Comparison of ENCODE assay signal across 27 cellular contexts in genomic region chrY:14828531-14828930, GRCh38.
A peak's percentile ranks its signal among the peaks of the same experiment; 100 is the strongest.
DNase-seq lines count a peak whose midpoint lies in the region; ATAC-seq and TF ChIP-seq lines count a peak whose summit lies in the region.
"Had no signal": no experiment of that assay in that cellular context is flagged by ENCODE, and none has a peak within 500 bp of the region (broad histone marks: within the 10 kb centered on the region; RNA-seq: fewer than 3 reads in every experiment).

No MANE protein-coding gene starts in this region.

- no peak for TF ChIP-seq CTCF in epithelial cell of esophagus (IDR thresholded peaks at IDR 0.05; ENCODE audit: insufficient read depth, low read depth, low read length, missing control alignments)

- no peak overlapping the region for H3K4me3 Mint-ChIP-seq in activated T-helper 17 cell treated with anti-CD3 and anti-CD28 coated beads, Interleukin-2, amount 50 U/mL, for 72 hours
- H3K4me3 Mint-ChIP-seq: neural progenitor cell; stimulated activated naive B cell treated with anti-CD40 and anti-IgM and Interleukin-4, amounts not matched to agents 10 μg/mL and 1 μg/mL and 100 μg/mL, for 72 hours; T-helper 17 cell had no signal

- ATAC-seq in activated T-helper 17 cell treated with anti-CD3 and anti-CD28 coated beads, Interleukin-2, amount 50 U/mL, for 72 hours (replicated peaks) = no peak
- ATAC-seq: body of pancreas; left cardiac atrium; right lobe of liver; SK-N-SH treated with all-trans-retinoic acid at 6 μM for 48 hours; stimulated activated naive B cell treated with anti-CD40 and anti-IgM and Interleukin-4, amounts not matched to agents 10 μg/mL and 1 μg/mL and 100 μg/mL, for 72 hours; T-helper 17 cell had no signal

- H3K27ac Mint-ChIP-seq in activated T-helper 17 cell treated with anti-CD3 and anti-CD28 coated beads, Interleukin-2, amount 50 U/mL, for 72 hours = no peak overlapping the region
- H3K27ac Mint-ChIP-seq: neural progenitor cell; stimulated activated naive B cell treated with anti-CD40 and anti-IgM and Interleukin-4, amounts not matched to agents 10 μg/mL and 1 μg/mL and 100 μg/mL, for 72 hours; T-helper 17 cell had no signal

- peak; percentile 88 for DNase-seq in EH (ENCODE audit: low read depth)
- peak; percentile 64 for DNase-seq in LHCN-M2 (ENCODE audit: low read depth)
- peak; percentile 83 for DNase-seq in epithelial cell of esophagus (ENCODE audit: low read depth)
- peak; percentile 51 for DNase-seq in non-pigmented ciliary epithelial cell (ENCODE audit: low read depth)
- DNase-seq in activated CD8-positive, alpha-beta memory T cell treated with anti-CD3 and anti-CD28 coated beads, Interleukin-2, amount 50 U/mL, for 4 hours = no peak
- no peak for DNase-seq in COLO668 (lab: John Stamatoyannopoulos, UW; ENCODE audit: unreplicated experiment)
- DNase-seq in HuH-7 (ENCODE audit: low spot score) = no peak
- DNase-seq: activated CD4-positive, alpha-beta T cell treated with anti-CD3 and anti-CD28 coated beads for 4 hours; activated CD8-positive, alpha-beta memory T cell treated with anti-CD3 and anti-CD28 coated beads for 24 hours; activated gamma-delta T cell treated with Interleukin-2 at 50 U/mL for 16 hours; activated T-cell treated with anti-CD3 and anti-CD28 coated beads, Interleukin-2, amount 50 U/mL, for 1 hour; body of pancreas; foreskin melanocyte; KBM-7; left cardiac atrium; mammary epithelial cell; MM.1S; NCI-H1417 treated with DMSO at 0.1 percent for 48 hours; NCI-H2081; NCI-H446; right lobe of liver; stimulated activated CD4-positive, alpha-beta T cell treated with anti-CD3 and anti-CD28 coated beads, Interleukin-4, amount 100 ng/mL, for 4 hours; stimulated activated naive B cell treated with anti-CD40 and anti-IgM and Interleukin-4, amounts not matched to agents 10 μg/mL and 1 μg/mL and 100 μg/mL, for 72 hours; T-helper 17 cell had no signal

- no peak overlapping the region for H3K4me3 ChIP-seq in epithelial cell of esophagus (ENCODE audit: low read length)
- H3K4me3 ChIP-seq: body of pancreas, neural progenitor cell, right lobe of liver had no signal

- no peaks in the 10 kb centered on the region for H3K36me3 Mint-ChIP-seq in activated T-helper 17 cell treated with anti-CD3 and anti-CD28 coated beads, Interleukin-2, amount 50 U/mL, for 72 hours (ENCODE audit: low read depth)
- H3K36me3 Mint-ChIP-seq: neural progenitor cell had no signal

- H3K9me3 Mint-ChIP-seq in activated T-helper 17 cell treated with anti-CD3 and anti-CD28 coated beads, Interleukin-2, amount 50 U/mL, for 72 hours = no peaks in the 10 kb centered on the region
- H3K9me3 Mint-ChIP-seq: neural progenitor cell had no signal

- H3K27me3 Mint-ChIP-seq in activated T-helper 17 cell treated with anti-CD3 and anti-CD28 coated beads, Interleukin-2, amount 50 U/mL, for 72 hours = no peaks in the 10 kb centered on the region
- H3K27me3 Mint-ChIP-seq: stimulated activated naive B cell treated with anti-CD40 and anti-IgM and Interleukin-4, amounts not matched to agents 10 μg/mL and 1 μg/mL and 100 μg/mL, for 72 hours; T-helper 17 cell had no signal

- H3K4me1 Mint-ChIP-seq in activated T-helper 17 cell treated with anti-CD3 and anti-CD28 coated beads, Interleukin-2, amount 50 U/mL, for 72 hours = no peaks in the 10 kb centered on the region
- H3K4me1 Mint-ChIP-seq: neural progenitor cell; stimulated activated naive B cell treated with anti-CD40 and anti-IgM and Interleukin-4, amounts not matched to agents 10 μg/mL and 1 μg/mL and 100 μg/mL, for 72 hours; T-helper 17 cell had no signal

Comparison
In these comparisons a context has a peak if more than half of its experiments do, and no peak if none do; other contexts are left out.
1. DNase-seq: peak in EH (single experiment), LHCN-M2 (single experiment), epithelial cell of esophagus (single experiment) and non-pigmented ciliary epithelial cell (single experiment); none in activated CD8-positive, alpha-beta memory T cell treated with anti-CD3 and anti-CD28 coated beads, Interleukin-2, amount 50 U/mL, for 4 hours (single experiment), COLO668 (single experiment) and HuH-7 (single experiment).